ENCODE assay signal across 20 cellular contexts in the genomic region with DNA sequence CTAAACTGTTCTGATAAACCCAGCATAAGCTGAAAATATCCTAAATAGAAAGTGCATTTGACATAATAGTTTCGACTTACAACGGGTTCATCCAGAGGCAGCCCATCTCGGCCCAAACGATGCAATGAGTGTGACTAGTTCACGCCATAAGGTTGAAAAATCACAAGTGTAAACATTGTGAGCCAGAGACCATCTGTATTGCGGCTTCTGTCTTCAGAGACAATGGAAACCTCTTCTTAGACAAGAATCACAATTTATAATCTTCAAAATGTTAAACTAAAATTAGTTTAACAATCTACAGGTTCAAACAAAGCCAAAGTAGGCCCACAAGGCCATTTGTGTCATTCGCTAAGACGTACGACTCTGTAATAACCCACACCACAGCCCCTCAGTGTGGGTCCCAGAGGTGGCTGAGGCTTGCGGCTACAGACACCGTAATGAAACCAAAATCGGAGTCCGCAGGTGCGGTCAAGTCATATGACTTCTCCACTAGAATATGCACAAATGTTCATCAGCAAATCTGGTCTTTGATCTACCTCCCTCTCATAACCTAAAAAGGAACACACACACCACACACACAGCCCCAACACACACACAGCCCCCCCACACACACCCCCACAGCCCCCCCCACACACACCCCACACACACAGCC.
DNase-seq lines count a peak whose midpoint lies in the region; FAIRE-seq and TF ChIP-seq lines count a peak whose summit lies in the region.
"Had no signal": no experiment of that assay in that cellular context is flagged by ENCODE, and none has a peak within 500 bp of the region (broad histone marks: within the 10 kb centered on the region; RNA-seq: fewer than 3 reads in every experiment).

No MANE protein-coding gene starts in this region.

- H3K9me3 ChIP-seq in astrocyte (ENCODE audit: insufficient read depth, low read depth, low read length) (no peaks in the 10 kb centered on the region), muscle layer of colon (ENCODE audit: low read length) (no peaks in the 10 kb centered on the region)
- H3K9me3 ChIP-seq: body of pancreas, lower lobe of right lung, prostate gland, thoracic aorta had no signal

- H2AFZ ChIP-seq in astrocyte (ENCODE audit: low read depth, low read length), result no peak overlapping the region

- H3K4me3 ChIP-seq in astrocyte (ENCODE audit: insufficient read depth, low read depth, low read length) (no peak overlapping the region), muscle layer of colon (ENCODE audit: low read depth in 1 of 2, low read length in 2 of 2) (peak overlapping the region; percentile 34 to 41)
- H3K4me3 ChIP-seq: body of pancreas, lower lobe of right lung, prostate gland, thoracic aorta had no signal

- H3K4me1 Mint-ChIP-seq in astrocyte (ENCODE audit: low read depth, unreplicated experiment), result peaks cover 70% of the 10 kb centered on the region
- H3K4me1 Mint-ChIP-seq: activated CD4-positive, alpha-beta memory T cell treated with anti-CD3 and anti-CD28 coated beads, Interleukin-2, amount 10 ng/mL, durations not matched to agents 7 days and 5 days; CD14-positive monocyte had no signal

- H3K9me3 Mint-ChIP-seq in astrocyte (ENCODE audit: unreplicated experiment), result no peaks in the 10 kb centered on the region
- H3K9me3 Mint-ChIP-seq: activated CD4-positive, alpha-beta memory T cell treated with anti-CD3 and anti-CD28 coated beads, Interleukin-2, amount 10 ng/mL, durations not matched to agents 7 days and 5 days had no signal

- TF ChIP-seq CTCF in astrocyte (IDR thresholded peaks at IDR 0.05; ENCODE audit: insufficient read depth, low read depth, low read length), result no peak

- no peaks in the 10 kb centered on the region for H3K27me3 Mint-ChIP-seq in astrocyte (ENCODE audit: low read depth, unreplicated experiment)
- H3K27me3 Mint-ChIP-seq: activated CD4-positive, alpha-beta memory T cell treated with anti-CD3 and anti-CD28 coated beads, Interleukin-2, amount 10 ng/mL, durations not matched to agents 7 days and 5 days had no signal

- H3K36me3 ChIP-seq in astrocyte (ENCODE audit: insufficient read depth, low read length), result no peaks in the 10 kb centered on the region
- no peaks in the 10 kb centered on the region for H3K36me3 ChIP-seq in muscle layer of colon (ENCODE audit: insufficient read depth, low read length)
- H3K36me3 ChIP-seq: lower lobe of right lung, prostate gland, thoracic aorta had no signal

- H3K79me2 ChIP-seq in astrocyte (ENCODE audit: insufficient read depth, low read length), result peaks cover 71% of the 10 kb centered on the region

- H3K36me3 Mint-ChIP-seq in astrocyte (ENCODE audit: low read depth, unreplicated experiment), result peaks cover under 1% of the 10 kb centered on the region
- H3K36me3 Mint-ChIP-seq: CD14-positive monocyte had no signal

- DNase-seq in DMS53 (lab: John Stamatoyannopoulos, UW), result peak; percentile 41
- DNase-seq in DMS53 treated with DMSO at 0.1 percent for 48 hours (lab: John Stamatoyannopoulos, UW; ENCODE audit: unreplicated experiment), result no peak
- peak; percentile 32 for DNase-seq in astrocyte (ENCODE audit: low read depth)
- no peak for DNase-seq in NCI-H2029 treated with DMSO at 0.1 percent for 48 hours (lab: John Stamatoyannopoulos, UW)
- no peak for DNase-seq in amniotic stem cell (lab: John Stamatoyannopoulos, UW)
- DNase-seq in H4 (ENCODE audit: low spot score), result no peak
- DNase-seq: activated CD4-positive, alpha-beta memory T cell treated with anti-CD3 and anti-CD28 coated beads, Interleukin-2, amount 10 ng/mL, durations not matched to agents 7 days and 5 days; activated naive CD4-positive, alpha-beta T cell treated with anti-CD3 and anti-CD28 coated beads for 36 hours; activated T-cell treated with anti-CD3 and anti-CD28 coated beads, Interleukin-2, amount 50 U/mL, for 1 hour; body of pancreas; lower lobe of right lung; NCI-H1105 treated with DMSO at 0.1 percent for 48 hours; T-helper 1 cell had no signal

- H3K4me3 Mint-ChIP-seq in astrocyte (ENCODE audit: unreplicated experiment), result no peak overlapping the region
- H3K4me3 Mint-ChIP-seq: activated CD4-positive, alpha-beta memory T cell treated with anti-CD3 and anti-CD28 coated beads, Interleukin-2, amount 10 ng/mL, durations not matched to agents 7 days and 5 days; activated naive CD4-positive, alpha-beta T cell treated with anti-CD3 and anti-CD28 coated beads for 36 hours; CD14-positive monocyte had no signal

- no peak for FAIRE-seq in astrocyte (lab: Jason Lieb, UNC)

- H3K4me1 ChIP-seq in astrocyte (ENCODE audit: insufficient read depth, low read length) (peaks cover 29% of the 10 kb centered on the region), muscle layer of colon (ENCODE audit: insufficient read depth, low read length) (peaks cover 67% of the 10 kb centered on the region)
- H3K4me1 ChIP-seq: lower lobe of right lung, prostate gland had no signal

- H3K4me2 ChIP-seq in astrocyte (ENCODE audit: low read length), result no peak overlapping the region

- no peaks in the 10 kb centered on the region for H4K20me1 ChIP-seq in astrocyte (ENCODE audit: insufficient read depth, low read length)

- H3K27me3 ChIP-seq in astrocyte (ENCODE audit: insufficient read depth, low read length) (no peaks in the 10 kb centered on the region), muscle layer of colon (ENCODE audit: control insufficient read depth in 1 of 2, insufficient read depth in 2 of 2, low read length in 2 of 2) (no peaks in the 10 kb centered on the region)
- H3K27me3 ChIP-seq: body of pancreas had no signal

- H3K9ac ChIP-seq in astrocyte (ENCODE audit: low read length), result peak overlapping the region; percentile 34
- H3K9ac ChIP-seq in muscle layer of colon (ENCODE audit: low read length), result peak overlapping the region; percentile 34

- H3K27ac ChIP-seq in astrocyte (ENCODE audit: low read depth, low read length), result peak overlapping the region; percentile 81
- H3K27ac ChIP-seq in muscle layer of colon (ENCODE audit: low read depth, low read length), result peak overlapping the region; percentile 65
- H3K27ac ChIP-seq in temporal lobe (ENCODE audit: low read depth, low read length), result peak overlapping the region; percentile 69
- H3K27ac ChIP-seq: 22Rv1, body of pancreas, lower lobe of right lung, prostate gland, thoracic aorta, VCaP had no signal

- peak overlapping the region; percentile 54 for H3K27ac Mint-ChIP-seq in astrocyte (ENCODE audit: unreplicated experiment)
- H3K27ac Mint-ChIP-seq: activated CD4-positive, alpha-beta memory T cell treated with anti-CD3 and anti-CD28 coated beads, Interleukin-2, amount 10 ng/mL, durations not matched to agents 7 days and 5 days; activated naive CD4-positive, alpha-beta T cell treated with anti-CD3 and anti-CD28 coated beads for 36 hours; CD14-positive monocyte had no signal

Comparison
In these comparisons a context has a peak if more than half of its experiments do, and no peak if none do; other contexts are left out.
1. DNase-seq: peak in DMS53 (single experiment) and astrocyte (single experiment); none in DMS53 treated with DMSO at 0.1 percent for 48 hours (single experiment), NCI-H2029 treated with DMSO at 0.1 percent for 48 hours (single experiment), amniotic stem cell (single experiment) and H4 (single experiment).
2. Peak in every context shown above with its lines, with median percentiles within 50 percentile points of each other: H3K27ac ChIP-seq.